22 cellular contexts compared by ENCODE assay signal in genomic region chr14:57866199-57866755, GRCh38. TPM values are rescaled to one million over a fixed set of nuclear protein-coding genes. Genes with fewer than 3 reads are reported as not detected.
DNase-seq lines count a peak whose midpoint lies in the region; ATAC-seq and TF ChIP-seq lines count a peak whose summit lies in the region.
"Had no signal": no experiment of that assay in that cellular context is flagged by ENCODE, and none has a peak within 500 bp of the region (broad histone marks: within the 10 kb centered on the region; RNA-seq: fewer than 3 reads in every experiment).

No MANE protein-coding gene starts in this region.

- TF ChIP-seq CTCF in ascending aorta (IDR thresholded peaks at IDR 0.05), result no peak
- TF ChIP-seq CTCF in suprapubic skin (IDR thresholded peaks at IDR 0.05), result no peak

- H3K9me3 ChIP-seq in ascending aorta, result no peaks in the 10 kb centered on the region
- H3K9me3 ChIP-seq in iPS-18c (ENCODE audit: control insufficient read depth, insufficient read depth, low read length), result no peaks in the 10 kb centered on the region
- H3K9me3 ChIP-seq in suprapubic skin, result no peaks in the 10 kb centered on the region
- H3K9me3 ChIP-seq: body of pancreas, prostate gland had no signal

- 21% methylated on average over 19 of the region's 19 CpGs for WGBS in suprapubic skin

- no peak for TF ChIP-seq EP300 in suprapubic skin (IDR thresholded peaks at IDR 0.05)

- H3K4me1 ChIP-seq in ascending aorta (no peaks in the 10 kb centered on the region), suprapubic skin (peaks cover 12% of the 10 kb centered on the region)
- H3K4me1 ChIP-seq: prostate gland had no signal

- H3K27me3 ChIP-seq in ascending aorta (no peaks in the 10 kb centered on the region), suprapubic skin (peaks cover 52% of the 10 kb centered on the region)

- H3K36me3 ChIP-seq in ascending aorta (no peaks in the 10 kb centered on the region), suprapubic skin (no peaks in the 10 kb centered on the region)
- H3K36me3 ChIP-seq: prostate gland had no signal

- DNase-seq in NCI-H2227 (lab: John Stamatoyannopoulos, UW; ENCODE audit: unreplicated experiment), result peak; percentile 27
- DNase-seq in NCI-H2227 treated with DMSO at 0.1 percent for 48 hours (lab: John Stamatoyannopoulos, UW), result no peak
- no peak for DNase-seq in ascending aorta (ENCODE audit: low spot score in 2 of 2)
- no peak for DNase-seq in suprapubic skin (ENCODE audit: low spot score in 2 of 2)
- DNase-seq in SKM-1 treated with dmso at 0.1 percent for 144 hours (lab: John Stamatoyannopoulos, UW; ENCODE audit: unreplicated experiment), result no peak
- DNase-seq in SHP77 (lab: John Stamatoyannopoulos, UW), result no peak
- DNase-seq: activated CD4-positive, alpha-beta T cell treated with anti-CD3 and anti-CD28 coated beads, Interleukin-2, amount 10 ng/mL, durations not matched to agents 7 days and 5 days; activated naive CD4-positive, alpha-beta T cell treated with anti-CD3 and anti-CD28 coated beads, Interleukin-2, amount 10 ng/mL, durations not matched to agents 7 days and 5 days; CD4-positive, CD25-positive, alpha-beta regulatory T cell; EL; hippocampal formation; Karpas-422; NCI-H510A treated with DMSO at 0.1 percent for 48 hours; stimulated activated CD4-positive, alpha-beta T cell treated with anti-CD3 and anti-CD28 coated beads, Interleukin-12 subunit alpha, Interleukin-12 subunit beta, amount 100 ng/mL, for 4 hours had no signal

- H3K4me3 ChIP-seq in ascending aorta, result peak overlapping the region; percentile 44 to 61
- peak overlapping the region; percentile 62 for H3K4me3 ChIP-seq in iPS-18c (ENCODE audit: insufficient read depth, low read depth, low read length)
- H3K4me3 ChIP-seq in suprapubic skin, result peak overlapping the region; percentile 37

- intact Hi-C loops in ascending aorta (cut with DNase I), result no loop called here

- no peak for TF ChIP-seq POLR2A in suprapubic skin (IDR thresholded peaks at IDR 0.05)

- H3K27ac ChIP-seq in ascending aorta (no peak overlapping the region), suprapubic skin (no peak overlapping the region)
- H3K27ac ChIP-seq: body of pancreas, prostate gland had no signal

- no peak for ATAC-seq in HG03442 (IDR thresholded peaks at IDR 0.05; ENCODE audit: unreplicated experiment)
- ATAC-seq: SK-N-SH treated with all-trans-retinoic acid at 6 μM for 48 hours had no signal

RNA-seq across cellular contexts. Expression of gene SLC35F4, which starts 0.4 kb away (rescaled TPM):
- total RNA-seq in ascending aorta, result not detected
- total RNA-seq in suprapubic skin, result not detected
- total RNA-seq: activated CD4-positive, alpha-beta T cell treated with anti-CD3 and anti-CD28 coated beads, Interleukin-2, amount 10 ng/mL, durations not matched to agents 7 days and 5 days; body of pancreas; CD4-positive, CD25-positive, alpha-beta regulatory T cell; dermis microvascular lymphatic vessel endothelial cell; liver; myocyte had no signal
